ENCODE assay signal across 13 cellular contexts in the genomic region with DNA sequence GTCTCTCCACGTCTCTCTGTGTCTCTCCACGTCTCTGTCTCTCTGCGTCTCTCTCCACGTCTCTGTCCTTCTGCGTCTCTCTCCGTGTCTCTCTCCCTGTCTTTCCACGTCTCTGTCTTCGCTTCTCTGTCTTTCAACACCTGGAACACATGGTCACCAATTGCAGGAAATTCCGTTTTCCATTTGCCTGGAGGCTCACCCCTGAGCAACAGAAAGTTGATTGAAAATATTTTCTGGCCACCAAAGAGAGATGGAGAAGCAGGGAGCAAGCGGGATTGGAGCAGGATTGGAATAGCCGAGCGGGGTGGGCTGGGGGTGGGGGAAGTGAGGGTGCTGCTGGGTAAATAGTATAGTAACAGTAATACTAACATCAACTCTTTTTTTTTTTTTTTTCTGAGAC. TPM values are rescaled to one million over a fixed set of nuclear protein-coding genes. Genes with fewer than 3 reads are reported as not detected.
A peak's percentile ranks its signal among the peaks of the same experiment; 100 is the strongest.
DNase-seq lines count a peak whose midpoint lies in the region; ATAC-seq and TF ChIP-seq lines count a peak whose summit lies in the region.
"Had no signal": no experiment of that assay in that cellular context is flagged by ENCODE, and none has a peak within 500 bp of the region (broad histone marks: within the 10 kb centered on the region; RNA-seq: fewer than 3 reads in every experiment).

No MANE protein-coding gene starts in this region.

- WGBS in smooth muscle cell (ENCODE audit: low lambda C conversion rate) = 90% methylated on average over 12 of the region's 12 CpGs

- H3K9ac ChIP-seq in adipocyte (ENCODE audit: low read length) (peak overlapping the region; percentile 85), smooth muscle cell (ENCODE audit: low read depth) (no peak overlapping the region)

- peaks cover 27% of the 10 kb centered on the region for H4K20me1 ChIP-seq in smooth muscle cell (ENCODE audit: low read depth)

- no peaks in the 10 kb centered on the region for H3K36me3 ChIP-seq in CD8-positive, alpha-beta T cell (ENCODE audit: insufficient read depth, low read length)
- H3K36me3 ChIP-seq in adipocyte (ENCODE audit: control insufficient read depth, insufficient read depth, low read length, severe bottlenecking) = peaks cover 36% of the 10 kb centered on the region
- no peaks in the 10 kb centered on the region for H3K36me3 ChIP-seq in smooth muscle cell (ENCODE audit: low read depth)

- H3K4me3 ChIP-seq in CD8-positive, alpha-beta T cell (ENCODE audit: low read depth, low read length) = no peak overlapping the region
- peak overlapping the region; percentile 97 for H3K4me3 ChIP-seq in adipocyte (ENCODE audit: low read length)
- H3K4me3 ChIP-seq in smooth muscle cell = peak overlapping the region; percentile 15

- H3F3A ChIP-seq in smooth muscle cell (ENCODE audit: low read depth) = peaks cover 14% of the 10 kb centered on the region

- ATAC-seq in CD8-positive, alpha-beta T cell = no peak
- no peak for ATAC-seq in HG02981 (IDR thresholded peaks at IDR 0.05; ENCODE audit: unreplicated experiment)

- peaks cover 6% of the 10 kb centered on the region for H3K4me1 ChIP-seq in CD8-positive, alpha-beta T cell (ENCODE audit: insufficient read depth, low read length)
- peaks cover 54% of the 10 kb centered on the region for H3K4me1 ChIP-seq in adipocyte (ENCODE audit: control insufficient read depth, insufficient read depth, low read length)
- H3K4me1 ChIP-seq in smooth muscle cell (ENCODE audit: low read depth) = no peaks in the 10 kb centered on the region

- POLR2A ChIA-PET in CD8-positive, alpha-beta T cell (lab: Charles Lee) = no interaction called here

- peaks cover 27% of the 10 kb centered on the region for H3K79me2 ChIP-seq in smooth muscle cell (ENCODE audit: low read depth)

- no peak overlapping the region for H2AFZ ChIP-seq in smooth muscle cell (ENCODE audit: low read depth)

- H3K27me3 Mint-ChIP-seq in CD8-positive, alpha-beta T cell (ENCODE audit: low read depth) = peaks cover 9% of the 10 kb centered on the region
- H3K27me3 Mint-ChIP-seq in immature natural killer cell (ENCODE audit: low read depth in 3 of 3) = peaks cover 0 to 3% (median 0%) of the 10 kb centered on the region in 3 donors

- no peaks in the 10 kb centered on the region for H3K36me3 Mint-ChIP-seq in CD8-positive, alpha-beta T cell
- H3K36me3 Mint-ChIP-seq in immature natural killer cell = no peaks in the 10 kb centered on the region

- H3K27me3 ChIP-seq in CD8-positive, alpha-beta T cell (ENCODE audit: insufficient read depth, low read length) = peaks cover 5% of the 10 kb centered on the region
- H3K27me3 ChIP-seq in adipocyte (replicated peaks; ENCODE audit: control insufficient read depth, insufficient read depth, low read length) (no peaks in the 10 kb centered on the region), smooth muscle cell (ENCODE audit: low read depth) (no peaks in the 10 kb centered on the region)

- H3K27ac Mint-ChIP-seq in CD8-positive, alpha-beta T cell = no peak overlapping the region
- no peak overlapping the region for H3K27ac Mint-ChIP-seq in immature natural killer cell
- H3K27ac Mint-ChIP-seq: activated B cell treated with CpG ODN at 0.5 μM for 24 hours had no signal

- H3K4me1 Mint-ChIP-seq in CD8-positive, alpha-beta T cell (ENCODE audit: low read depth) = peaks cover 10% of the 10 kb centered on the region
- peaks cover 6 to 9% of the 10 kb centered on the region in 2 donors for H3K4me1 Mint-ChIP-seq in immature natural killer cell

- no peak for TF ChIP-seq CTCF in CD8-positive, alpha-beta T cell (IDR thresholded peaks at IDR 0.05)
- no peak for TF ChIP-seq CTCF in smooth muscle cell (IDR thresholded peaks at IDR 0.05; ENCODE audit: borderline replicate concordance, insufficient read depth, poor library complexity, severe bottlenecking)

- H3K9me3 Mint-ChIP-seq in CD8-positive, alpha-beta T cell = no peaks in the 10 kb centered on the region
- no peaks in the 10 kb centered on the region for H3K9me3 Mint-ChIP-seq in immature natural killer cell
- H3K9me3 Mint-ChIP-seq: activated B cell treated with CpG ODN at 0.5 μM for 24 hours had no signal

- peak overlapping the region; percentile 54 for H3K4me3 Mint-ChIP-seq in CD8-positive, alpha-beta T cell
- H3K4me3 Mint-ChIP-seq in immature natural killer cell = peak overlapping the region in 4 of 5 donors; percentile 42 to 67 (median 47)

- intact Hi-C loops in CD8-positive, alpha-beta T cell (cut with DNase I, micrococcal nuclease) = loop anchor here in 1 of 2 experiments (5.0 kb wide), 1 partner anchor 38 kb away; a partner anchor contains a TSS

- CTCF ChIA-PET in CD8-positive, alpha-beta T cell (lab: Charles Lee) = interaction anchor here (2.1 kb wide), 1 partner anchor 160 kb away, joined by 4 read pairs; no protein-coding TSS in a partner anchor

- H3K9me3 ChIP-seq in CD8-positive, alpha-beta T cell (ENCODE audit: low read length) = no peaks in the 10 kb centered on the region
- H3K9me3 ChIP-seq in adipocyte (ENCODE audit: control insufficient read depth, low read length) (no peaks in the 10 kb centered on the region), smooth muscle cell (replicated peaks; ENCODE audit: low read depth) (no peaks in the 10 kb centered on the region)

- H3K4me2 ChIP-seq in smooth muscle cell = peak overlapping the region; percentile 93

- DNase-seq in CD8-positive, alpha-beta T cell = no peak
- DNase-seq in adipocyte (ENCODE audit: low read depth) = no peak
- DNase-seq in immature natural killer cell = no peak
- no peak for DNase-seq in smooth muscle cell (lab: John Stamatoyannopoulos, UW; ENCODE audit: unreplicated experiment)
- no peak for DNase-seq in stimulated activated CD8-positive, alpha-beta memory T cell treated with anti-CD3 and anti-CD28 coated beads, Interleukin-4, amount 100 ng/mL, for 48 hours
- DNase-seq in NCI-H2171 (lab: John Stamatoyannopoulos, UW) = no peak
- no peak for DNase-seq in activated CD4-positive, CD25-positive, alpha-beta regulatory T cell treated with anti-CD3 and anti-CD28 coated beads, Interleukin-2, amount 50 U/mL, for 72 hours
- DNase-seq: activated B cell treated with CpG ODN at 0.5 μM for 24 hours; activated naive CD4-positive, alpha-beta T cell had no signal

- no peak overlapping the region for H3K27ac ChIP-seq in CD8-positive, alpha-beta T cell (ENCODE audit: low read depth, low read length)
- no peak overlapping the region for H3K27ac ChIP-seq in smooth muscle cell (ENCODE audit: low read depth)
- H3K27ac ChIP-seq: epithelial cell of prostate had no signal

RNA-seq across cellular contexts. Expression of a gene that starts 1.7 kb away (rescaled TPM):
- total RNA-seq in CD8-positive, alpha-beta T cell = under 1 TPM in 1 of 2 experiments, not detected in 1; 0.22 TPM
- polyA plus RNA-seq in immature natural killer cell (under 1 TPM in 2 of 3 donors, not detected in 1; 0.08 to 0.57 TPM), smooth muscle cell (31.9 and 32.0 TPM in 2 replicates)
- total RNA-seq in smooth muscle cell = 28.1 and 44.1 TPM in 2 replicates

RNA-seq across cellular contexts. Expression of a gene that starts 40.1 kb away (rescaled TPM):
- total RNA-seq in CD8-positive, alpha-beta T cell = under 1 TPM; 0.79 to 0.86 TPM
- polyA plus RNA-seq in immature natural killer cell (under 1 TPM in 2 of 3 donors, not detected in 1; 0.08 to 0.96 TPM), smooth muscle cell (6.1 and 9.7 TPM in 2 replicates)
- 7.6 and 10.1 TPM in 2 replicates for total RNA-seq in smooth muscle cell

RNA-seq across cellular contexts. Expression of a gene that starts 43.7 kb away (rescaled TPM):
- total RNA-seq in CD8-positive, alpha-beta T cell = not detected
- polyA plus RNA-seq in immature natural killer cell (not detected), smooth muscle cell (0.48 and 0.80 TPM in 2 replicates)
- total RNA-seq in smooth muscle cell = 0.54 TPM in 1 of 2 replicates, not detected in the other
- total RNA-seq: activated B cell treated with CpG ODN at 0.5 μM for 24 hours, Daoy, HT-29 had no signal

Comparison
In these comparisons a context has a peak if more than half of its experiments do, and no peak if none do; other contexts are left out.
1. RNA of a gene that starts 1.7 kb away (total RNA-seq): 28.1 to 44.1 TPM in smooth muscle cell; 0.22 TPM in CD8-positive, alpha-beta T cell; every median in the first group is over 10 times any median in the second.